ENCODE assay signal across 10 cellular contexts in the genomic region with DNA sequence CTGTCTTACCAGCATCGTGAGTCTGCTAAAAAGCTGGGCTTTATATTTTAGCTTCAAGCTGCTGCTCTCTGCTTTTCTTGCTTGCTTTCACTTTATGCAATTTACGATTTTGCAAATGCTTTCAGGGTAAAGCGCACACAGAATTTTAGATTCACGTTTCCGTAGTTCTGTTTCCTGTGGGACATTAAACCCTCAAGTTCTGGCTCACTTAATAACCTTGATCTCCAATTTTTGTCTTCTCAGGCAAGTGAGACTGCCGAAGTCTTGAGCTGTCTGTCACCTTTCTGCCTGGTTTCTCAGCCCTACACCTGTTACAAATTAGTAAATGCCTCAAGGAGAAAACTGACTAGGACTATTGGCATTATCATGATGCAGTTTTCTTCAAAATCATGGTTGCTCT.
A peak's percentile ranks its signal among the peaks of the same experiment; 100 is the strongest.
DNase-seq lines count a peak whose midpoint lies in the region; ATAC-seq, FAIRE-seq and TF ChIP-seq lines count a peak whose summit lies in the region.
"Had no signal": no experiment of that assay in that cellular context is flagged by ENCODE, and none has a peak within 500 bp of the region (broad histone marks: within the 10 kb centered on the region; RNA-seq: fewer than 3 reads in every experiment).

No MANE protein-coding gene starts in this region.

- TF ChIP-seq CTCF in DND-41 (IDR thresholded peaks at IDR 0.05; ENCODE audit: borderline replicate concordance, extremely low read depth, low read length, poor library complexity, severe bottlenecking) = no peak
- no peak for TF ChIP-seq CTCF in OCI-LY7 (conservative IDR thresholded peaks at IDR 0.05; ENCODE audit: low read length)
- no peak for TF ChIP-seq CTCF in esophagus muscularis mucosa (IDR thresholded peaks at IDR 0.05)

- FAIRE-seq in small intestine (lab: Jason Lieb, UNC) = no peak
- FAIRE-seq: bronchial epithelial cell, HTR-8/SVneo had no signal

- H3K4me1 ChIP-seq in DND-41 (ENCODE audit: insufficient read depth, low read length) (peaks cover 29% of the 10 kb centered on the region), OCI-LY7 (ENCODE audit: insufficient read depth, low read length, poor library complexity, severe bottlenecking) (no peaks in the 10 kb centered on the region), esophagus muscularis mucosa (peaks cover 16 to 54% (median 53%) of the 10 kb centered on the region in 4 donors), small intestine (ENCODE audit: control insufficient read depth in 2 of 2, insufficient read depth in 1 of 2, low read depth in 1 of 2, low read length in 1 of 2) (no peaks in the 10 kb centered on the region), SJCRH30 (peaks cover 10% of the 10 kb centered on the region)

- TF ChIP-seq POLR2A in esophagus muscularis mucosa (IDR thresholded peaks at IDR 0.05; ENCODE audit: low read depth) = no peak

- H3K27me3 ChIP-seq in DND-41 (ENCODE audit: insufficient read depth, low read length, poor library complexity) = no peaks in the 10 kb centered on the region
- H3K27me3 ChIP-seq in esophagus muscularis mucosa = no peaks in the 10 kb centered on the region
- no peaks in the 10 kb centered on the region for H3K27me3 ChIP-seq in small intestine (ENCODE audit: control insufficient read depth in 2 of 2, insufficient read depth in 2 of 2, low read length in 2 of 2)
- no peaks in the 10 kb centered on the region for H3K27me3 ChIP-seq in SJCRH30

- POLR2A ChIA-PET in OCI-LY7 (lab: Charles Lee) = interaction anchor here (1.4 kb wide), 1 partner anchor 12 kb away, joined by 6 read pairs; no protein-coding TSS in a partner anchor

- H3K27ac ChIP-seq in DND-41 (ENCODE audit: low read length) (peak overlapping the region; percentile 80), OCI-LY7 (ENCODE audit: low read depth, low read length, poor library complexity, severe bottlenecking) (no peak overlapping the region), esophagus muscularis mucosa (replicated peaks in 1 of 4) (peak overlapping the region; percentile 80 to 89 (median 84)), small intestine (ENCODE audit: low read depth in 1 of 2, low read length in 1 of 2) (peak overlapping the region in 1 of 2 donors; percentile 11), SJCRH30 (no peak overlapping the region)

- BruUV-seq in OCI-LY7 (replicated peaks; lab: Mats Ljungman, UMichigan) = no TSS peak

- DNase-seq in DND-41 = peak; percentile 37
- DNase-seq in OCI-LY7 (ENCODE audit: low spot score) = no peak
- DNase-seq in esophagus muscularis mucosa (ENCODE audit: extremely low spot score) = no peak
- peak; percentile 5 for DNase-seq in small intestine
- no peak for DNase-seq in SJCRH30
- DNase-seq: NCI-H1930 had no signal

- H2AFZ ChIP-seq in DND-41 (ENCODE audit: low read depth, low read length) = peak overlapping the region; percentile 84
- H2AFZ ChIP-seq in OCI-LY7 (ENCODE audit: low read length) = no peak overlapping the region

- peak overlapping the region; percentile 53 for H3K9ac ChIP-seq in DND-41 (ENCODE audit: low read depth, low read length)

- H3K4me3 ChIP-seq in DND-41 (ENCODE audit: low read depth in 1 of 2, low read length in 2 of 2) (peak overlapping the region; percentile 17 to 49; a peak in 3 of 4 replicates), OCI-LY7 (ENCODE audit: low read depth, low read length, poor library complexity, severe bottlenecking) (no peak overlapping the region), esophagus muscularis mucosa (peak overlapping the region in 2 of 4 donors; percentile 1 to 13), small intestine (ENCODE audit: low read depth in 1 of 2, low read length in 2 of 2) (no peak overlapping the region), SJCRH30 (no peak overlapping the region)

- CTCF ChIA-PET in OCI-LY7 (lab: Charles Lee; ENCODE audit: unreplicated experiment) = no interaction called here

- ATAC-seq in DND-41 (ENCODE audit: insufficient read depth, low read depth) = peak; percentile 80
- ATAC-seq in GM19467 (IDR thresholded peaks at IDR 0.05; ENCODE audit: unreplicated experiment) = no peak
- no peak for ATAC-seq in HG03097 (IDR thresholded peaks at IDR 0.05; ENCODE audit: low FRiP score, unreplicated experiment)

- H3K36me3 ChIP-seq in DND-41 (ENCODE audit: insufficient read depth, low read length) = no peaks in the 10 kb centered on the region
- no peaks in the 10 kb centered on the region for H3K36me3 ChIP-seq in OCI-LY7 (ENCODE audit: insufficient read depth, low read length)
- H3K36me3 ChIP-seq in esophagus muscularis mucosa = no peaks in the 10 kb centered on the region
- H3K36me3 ChIP-seq in small intestine (ENCODE audit: control insufficient read depth in 2 of 2, insufficient read depth in 2 of 2, low read length in 2 of 2) = no peaks in the 10 kb centered on the region
- H3K36me3 ChIP-seq in SJCRH30 = no peaks in the 10 kb centered on the region

- H3K9me3 ChIP-seq in DND-41 (ENCODE audit: insufficient read depth, low read length, severe bottlenecking) (no peaks in the 10 kb centered on the region), OCI-LY7 (ENCODE audit: low read length) (no peaks in the 10 kb centered on the region), esophagus muscularis mucosa (no peaks in the 10 kb centered on the region), small intestine (ENCODE audit: control insufficient read depth, low read depth) (no peaks in the 10 kb centered on the region), SJCRH30 (replicated peaks) (no peaks in the 10 kb centered on the region)

- no peak for TF ChIP-seq EP300 in esophagus muscularis mucosa (IDR thresholded peaks at IDR 0.05)

- H3K9me2 ChIP-seq in OCI-LY7 (ENCODE audit: insufficient read depth, low read length) = no peaks in the 10 kb centered on the region

- H3K79me2 ChIP-seq in DND-41 (ENCODE audit: insufficient read depth, low read length) (no peaks in the 10 kb centered on the region), OCI-LY7 (ENCODE audit: insufficient read depth, low read depth, low read length) (no peaks in the 10 kb centered on the region)

- peak overlapping the region; percentile 69 for H3K4me2 ChIP-seq in DND-41 (ENCODE audit: insufficient read depth, low read length)
- H3K4me2 ChIP-seq in OCI-LY7 (ENCODE audit: low read length) = peak overlapping the region; percentile 10; the same call in 1 of the 2 replicates

- intact Hi-C loops in OCI-LY7 (cut with micrococcal nuclease; ENCODE audit: unreplicated experiment) = no loop called here
- intact Hi-C loops in esophagus muscularis mucosa (cut with DNase I) = loop anchor here (5.0 kb wide), 1 partner anchor 171 kb away; the partner anchor contains the start of gene TGFBR2

- WGBS in esophagus muscularis mucosa = 58% methylated on average over 6 of the region's 6 CpGs
- 64 to 70% (median 67%) methylated on average over 6 of the region's 6 CpGs for WGBS in small intestine, 3 donors

- no peaks in the 10 kb centered on the region for H4K20me1 ChIP-seq in DND-41 (ENCODE audit: insufficient read depth, low read length)
- no peaks in the 10 kb centered on the region for H4K20me1 ChIP-seq in OCI-LY7 (ENCODE audit: insufficient read depth, low read length)

Comparison
In these comparisons a context has a peak if more than half of its experiments do, and no peak if none do; other contexts are left out.
1. DNase-seq: peak in DND-41 (single experiment) and small intestine (single experiment); none in OCI-LY7 (single experiment), esophagus muscularis mucosa (single experiment) and SJCRH30 (0 of 2).
2. H3K27ac ChIP-seq: peak in DND-41 (single experiment) and esophagus muscularis mucosa (4 of 4); none in OCI-LY7 (single experiment) and SJCRH30 (single experiment).
3. H3K4me3 ChIP-seq: peak in DND-41 (2 of 2); none in OCI-LY7 (single experiment), small intestine (0 of 2) and SJCRH30 (single experiment).